In genomic region chr5:3598236-3598635, GRCh38 we compare ENCODE assay signal across 16 cellular contexts. TPM values are rescaled to one million over a fixed set of nuclear protein-coding genes. Genes with fewer than 3 reads are reported as not detected.
DNase-seq lines count a peak whose midpoint lies in the region; ATAC-seq and TF ChIP-seq lines count a peak whose summit lies in the region.
"Had no signal": no experiment of that assay in that cellular context is flagged by ENCODE, and none has a peak within 500 bp of the region (broad histone marks: within the 10 kb centered on the region; RNA-seq: fewer than 3 reads in every experiment).

No MANE protein-coding gene starts in this region.

- H3K27me3 Mint-ChIP-seq in GM23338 (ENCODE audit: insufficient read depth, low read depth, poor library complexity) (peaks cover 88% of the 10 kb centered on the region), osteocyte (ENCODE audit: unreplicated experiment) (peaks cover 5% of the 10 kb centered on the region), Calu3 (ENCODE audit: unreplicated experiment) (no peaks in the 10 kb centered on the region)

- in situ Hi-C loops in astrocyte of the spinal cord (cut with HindIII; ENCODE audit: low sequenced_read_pairs) = no loop called here

- H3F3A ChIP-seq in GM23338 (replicated peaks; ENCODE audit: low read depth) = 0 out of 2 replicates have a peak, but pooled peaks cover 4% of the 10 kb centered on the region

- H3K4me1 Mint-ChIP-seq in GM23338 (peaks cover 44% of the 10 kb centered on the region), osteocyte (ENCODE audit: unreplicated experiment) (peaks cover 28% of the 10 kb centered on the region), Calu3 (ENCODE audit: low read depth, unreplicated experiment) (no peaks in the 10 kb centered on the region)

- no peak overlapping the region for H3K9ac ChIP-seq in iPS-18a (ENCODE audit: low read length)

- no peaks in the 10 kb centered on the region for H3K9me3 ChIP-seq in iPS-18a (ENCODE audit: control insufficient read depth, low read depth, low read length)
- H3K9me3 ChIP-seq: right atrium auricular region had no signal

- intact Hi-C loops in Calu3 (cut with micrococcal nuclease; ENCODE audit: unreplicated experiment) = no loop called here

- CTCF ChIA-PET in Calu3 (lab: Charles Lee) = no interaction called here

- H3K27ac Mint-ChIP-seq in GM23338 (no peak overlapping the region), osteocyte (ENCODE audit: unreplicated experiment) (peak overlapping the region; percentile 92), Calu3 (ENCODE audit: unreplicated experiment) (no peak overlapping the region)

- no peaks in the 10 kb centered on the region for H3K9me2 ChIP-seq in GM23338 (ENCODE audit: insufficient read depth)

- H3K4me1 ChIP-seq in GM23338 (ENCODE audit: insufficient read depth) (peaks cover 35% of the 10 kb centered on the region), iPS-18a (ENCODE audit: control insufficient read depth, low read depth, low read length) (peaks cover 34% of the 10 kb centered on the region)

- TF ChIP-seq CTCF in GM23338 (conservative IDR thresholded peaks at IDR 0.05; ENCODE audit: low read depth in 2 of 2) (no peak), astrocyte of the spinal cord (IDR thresholded peaks at IDR 0.05; ENCODE audit: low read depth, low read length) (no peak), osteocyte (IDR thresholded peaks at IDR 0.05) (no peak), Calu3 (IDR thresholded peaks at IDR 0.05; ENCODE audit: unreplicated experiment) (no peak)

- no peaks in the 10 kb centered on the region for H3K36me3 ChIP-seq in GM23338 (ENCODE audit: insufficient read depth)
- H3K36me3 ChIP-seq in iPS-18a (ENCODE audit: control insufficient read depth, low read depth, low read length) = no peaks in the 10 kb centered on the region
- H3K36me3 ChIP-seq: right atrium auricular region, tibial artery had no signal

- DNase-seq in GM23338 (ENCODE audit: low spot score) (no peak), astrocyte of the spinal cord (ENCODE audit: low read depth, low spot score) (no peak), osteocyte (ENCODE audit: extremely low spot score, unreplicated experiment) (no peak), NCI-H2227 (lab: John Stamatoyannopoulos, UW; ENCODE audit: unreplicated experiment) (no peak), Calu3 (no peak), hippocampal formation (lab: John Stamatoyannopoulos, UW) (no peak)
- DNase-seq: activated CD4-positive, alpha-beta T cell treated with anti-CD3 and anti-CD28 coated beads, Interleukin-2, amount 50 U/mL, for 4 hours; amniotic stem cell; kidney glomerular epithelial cell; NCI-H524 treated with DMSO at 0.1 percent for 48 hours; stimulated activated naive B cell treated with anti-CD40 and anti-IgM and Interleukin-4, amounts not matched to agents 10 μg/mL and 1 μg/mL and 100 μg/mL, for 72 hours; tibial artery had no signal

- BruUV-seq in Calu3 (replicated peaks; lab: Mats Ljungman, UMichigan) = no TSS peak

- H3K4me3 Mint-ChIP-seq in GM23338 = peak overlapping the region; percentile 66
- H3K4me3 Mint-ChIP-seq in osteocyte (ENCODE audit: unreplicated experiment) = peak overlapping the region; percentile 87
- no peak overlapping the region for H3K4me3 Mint-ChIP-seq in Calu3 (ENCODE audit: low read depth, unreplicated experiment)
- H3K4me3 Mint-ChIP-seq: stimulated activated naive B cell treated with anti-CD40 and anti-IgM and Interleukin-4, amounts not matched to agents 10 μg/mL and 1 μg/mL and 100 μg/mL, for 72 hours had no signal

- ATAC-seq in GM23338 (no peak), GM21526 (IDR thresholded peaks at IDR 0.05; ENCODE audit: low FRiP score, unreplicated experiment) (no peak)
- ATAC-seq: stimulated activated naive B cell treated with anti-CD40 and anti-IgM and Interleukin-4, amounts not matched to agents 10 μg/mL and 1 μg/mL and 100 μg/mL, for 72 hours had no signal

- H3K4me3 ChIP-seq in GM23338 (peak overlapping the region; percentile 55), astrocyte of the spinal cord (ENCODE audit: low read depth, low read length) (peak overlapping the region; percentile 58), iPS-18a (ENCODE audit: low read length) (peak overlapping the region; percentile 50)
- H3K4me3 ChIP-seq: right atrium auricular region, tibial artery had no signal

- peaks cover 95% of the 10 kb centered on the region for H3K27me3 ChIP-seq in GM23338 (ENCODE audit: insufficient read depth)
- peaks cover 94% of the 10 kb centered on the region for H3K27me3 ChIP-seq in iPS-18a (ENCODE audit: control insufficient read depth, insufficient read depth, low read length)

- no peaks in the 10 kb centered on the region for H3K79me2 ChIP-seq in GM23338 (replicated peaks; ENCODE audit: insufficient read depth)

- no peaks in the 10 kb centered on the region; the same call in 2 of the 3 replicates for H3K36me3 Mint-ChIP-seq in GM23338 (ENCODE audit: low read depth)
- H3K36me3 Mint-ChIP-seq in osteocyte (ENCODE audit: unreplicated experiment) = peaks cover 12% of the 10 kb centered on the region
- peaks cover 5% of the 10 kb centered on the region for H3K36me3 Mint-ChIP-seq in Calu3 (ENCODE audit: insufficient read depth, unreplicated experiment)

- H3K9me3 Mint-ChIP-seq in GM23338 = peaks cover 5% of the 10 kb centered on the region; the same call in 2 of the 3 replicates
- no peaks in the 10 kb centered on the region for H3K9me3 Mint-ChIP-seq in osteocyte (ENCODE audit: unreplicated experiment)
- peaks cover 13% of the 10 kb centered on the region for H3K9me3 Mint-ChIP-seq in Calu3 (ENCODE audit: low read depth, unreplicated experiment)
- H3K9me3 Mint-ChIP-seq: stimulated activated naive B cell treated with anti-CD40 and anti-IgM and Interleukin-4, amounts not matched to agents 10 μg/mL and 1 μg/mL and 100 μg/mL, for 72 hours had no signal

- H3K4me2 ChIP-seq in GM23338 = peak overlapping the region; percentile 77

- no peak overlapping the region for H2AFZ ChIP-seq in GM23338

- H3K27ac ChIP-seq in GM23338 (ENCODE audit: low read depth) = no peak overlapping the region
- no peak overlapping the region for H3K27ac ChIP-seq in iPS-18a (ENCODE audit: low read length)
- H3K27ac ChIP-seq: right atrium auricular region, tibial artery had no signal

- peaks cover 8% of the 10 kb centered on the region for H4K20me1 ChIP-seq in GM23338 (replicated peaks; ENCODE audit: insufficient read depth)

TF ChIP-seq in GM23338, 12 proteins besides CTCF, POLR2A, EP300 and RAD21 (continues in another document):
- TF ChIP-seq EZH2phosphoT487 (IDR thresholded peaks at IDR 0.05; ENCODE audit: unreplicated experiment) (no peak), JUNB (IDR thresholded peaks at IDR 0.05; ENCODE audit: unreplicated experiment) (no peak), NANOG (IDR thresholded peaks at IDR 0.05; ENCODE audit: borderline replicate concordance) (no peak), STAT1 (IDR thresholded peaks at IDR 0.05; ENCODE audit: unreplicated experiment) (no peak), EZH2 (IDR thresholded peaks at IDR 0.05; ENCODE audit: low read depth, unreplicated experiment) (no peak), REST (IDR thresholded peaks at IDR 0.05; ENCODE audit: unreplicated experiment) (no peak), POLR2AphosphoS5 (IDR thresholded peaks at IDR 0.05; ENCODE audit: low read depth) (no peak), ZNF114 (CRISPR knock-in tag; IDR thresholded peaks at IDR 0.05) (no peak), CREB1 (CRISPR knock-in tag; IDR thresholded peaks at IDR 0.05; ENCODE audit: low read depth) (no peak), ETS1 (IDR thresholded peaks at IDR 0.05) (no peak), ZNF331 (CRISPR knock-in tag; IDR thresholded peaks at IDR 0.05; ENCODE audit: low read depth) (no peak)

RNA-seq across cellular contexts. Expression of gene IRX1, which starts 2.6 kb away (rescaled TPM):
- 0.58 and 1.8 TPM in 2 replicates for total RNA-seq in GM23338 (2014; rRNA removed; shearing (Covaris generic))
- 0.11 and 0.19 TPM in 2 replicates for polyA plus RNA-seq in GM23338 (2016; fragmentation: Nextera tagmentation; extraction: Ambion mirVana)
- total RNA-seq in osteocyte (11.8 and 12.0 TPM in 2 replicates), Calu3 (2022) (not detected in 2 replicates)
- total RNA-seq: LHCN-M2 had no signal
